In the genomic region with DNA sequence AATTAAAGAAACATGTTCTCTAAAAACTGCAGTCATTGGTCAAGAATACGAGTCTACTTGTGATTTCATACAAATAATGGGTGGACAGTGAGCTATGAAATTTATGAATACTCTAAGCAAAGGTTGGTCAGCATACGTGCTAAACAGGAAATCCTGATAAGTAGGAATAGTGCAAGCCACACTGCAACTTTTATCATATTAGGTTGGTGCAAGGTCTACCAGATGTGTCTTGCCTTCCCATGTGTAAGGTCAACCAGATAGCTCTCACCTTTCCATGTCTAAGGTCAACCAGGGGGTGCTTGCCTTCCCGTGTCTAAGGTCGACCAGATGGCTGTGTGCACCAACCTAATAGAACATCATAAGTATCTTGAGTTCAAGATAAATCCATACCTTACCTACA, we compare ENCODE assay signal across 9 cellular contexts. TPM values are rescaled to one million over a fixed set of nuclear protein-coding genes. Genes with fewer than 3 reads are reported as not detected.
DNase-seq lines count a peak whose midpoint lies in the region; FAIRE-seq and TF ChIP-seq lines count a peak whose summit lies in the region.
"Had no signal": no experiment of that assay in that cellular context is flagged by ENCODE, and none has a peak within 500 bp of the region (broad histone marks: within the 10 kb centered on the region; RNA-seq: fewer than 3 reads in every experiment).

No MANE protein-coding gene starts in this region.

- peak; percentile 5 for FAIRE-seq in GM12892 (lab: Jason Lieb, UNC)

- peaks cover 42% of the 10 kb centered on the region for H3K4me1 Mint-ChIP-seq in progenitor cell of endocrine pancreas (ENCODE audit: low read depth)

- no peaks in the 10 kb centered on the region for H3K9me3 Mint-ChIP-seq in progenitor cell of endocrine pancreas (ENCODE audit: low read depth)
- H3K9me3 Mint-ChIP-seq: dendritic cell treated with granulocyte-macrophage colony-stimulating factor and Interleukin-4, amounts not matched to agents 40 ng/mL and 50 ng/mL, for 4 days had no signal

- no peaks in the 10 kb centered on the region for H3K27me3 Mint-ChIP-seq in progenitor cell of endocrine pancreas
- H3K27me3 Mint-ChIP-seq: dendritic cell treated with granulocyte-macrophage colony-stimulating factor and Interleukin-4, amounts not matched to agents 40 ng/mL and 50 ng/mL, for 4 days had no signal

- no peaks in the 10 kb centered on the region for H3K36me3 Mint-ChIP-seq in progenitor cell of endocrine pancreas (ENCODE audit: insufficient read depth)

- TF ChIP-seq CTCF in progenitor cell of endocrine pancreas (IDR thresholded peaks at IDR 0.05; ENCODE audit: unreplicated experiment), result no peak

- DNase-seq in GM12892 (ENCODE audit: insufficient read length), result no peak
- DNase-seq in OCI-M1 (lab: John Stamatoyannopoulos, UW), result peak; percentile 70
- peak; percentile 33 to 40 for DNase-seq in erythroblast (lab: John Stamatoyannopoulos, UW)
- no peak for DNase-seq in progenitor cell of endocrine pancreas (ENCODE audit: low spot score, unreplicated experiment)
- DNase-seq in hypothalamus (lab: John Stamatoyannopoulos, UW), result no peak
- DNase-seq in stimulated activated CD4-positive, alpha-beta T cell treated with anti-CD3 and anti-CD28 coated beads, Interleukin-4, amount 100 ng/mL, for 1 hour, result no peak
- no peak for DNase-seq in SKM-1 (lab: John Stamatoyannopoulos, UW; ENCODE audit: unreplicated experiment)
- DNase-seq in posterior vena cava (ENCODE audit: low spot score), result no peak

- no peak for TF ChIP-seq POLR2A in GM12892 (IDR thresholded peaks at IDR 0.05; ENCODE audit: low read depth, low read length)
- TF ChIP-seq POLR2A in erythroblast (IDR thresholded peaks at IDR 0.05; ENCODE audit: low read length), result no peak

- peak overlapping the region; percentile 93 for H3K4me3 Mint-ChIP-seq in progenitor cell of endocrine pancreas (ENCODE audit: low read depth)
- H3K4me3 Mint-ChIP-seq: dendritic cell treated with granulocyte-macrophage colony-stimulating factor and Interleukin-4, amounts not matched to agents 40 ng/mL and 50 ng/mL, for 4 days had no signal

- H3K27ac Mint-ChIP-seq in progenitor cell of endocrine pancreas, result peak overlapping the region; percentile 40
- H3K27ac Mint-ChIP-seq: dendritic cell treated with granulocyte-macrophage colony-stimulating factor and Interleukin-4, amounts not matched to agents 40 ng/mL and 50 ng/mL, for 4 days had no signal

- intact Hi-C loops in posterior vena cava (cut with DNase I), result no loop called here

RNA-seq across cellular contexts. Expression of a gene that starts 2.0 kb away (rescaled TPM):
- 39.2 TPM for polyA plus RNA-seq in GM12892 (2012; ENCODE audit: missing spikeins)
- 382 and 384 TPM in 2 replicates for total RNA-seq in progenitor cell of endocrine pancreas
- total RNA-seq in posterior vena cava, result 1,000 to 10,000 TPM; 1,298 to 1,367 TPM

Comparison
In these comparisons a context has a peak if more than half of its experiments do, and no peak if none do; other contexts are left out.
1. DNase-seq: peak in OCI-M1 (single experiment) and erythroblast (2 of 2); none in GM12892 (single experiment), progenitor cell of endocrine pancreas (single experiment), hypothalamus (0 of 51), stimulated activated CD4-positive, alpha-beta T cell treated with anti-CD3 and anti-CD28 coated beads, Interleukin-4, amount 100 ng/mL, for 1 hour (single experiment), SKM-1 (single experiment) and posterior vena cava (single experiment).